Comparison of ENCODE assay signal across 8 cellular contexts in the genomic region with DNA sequence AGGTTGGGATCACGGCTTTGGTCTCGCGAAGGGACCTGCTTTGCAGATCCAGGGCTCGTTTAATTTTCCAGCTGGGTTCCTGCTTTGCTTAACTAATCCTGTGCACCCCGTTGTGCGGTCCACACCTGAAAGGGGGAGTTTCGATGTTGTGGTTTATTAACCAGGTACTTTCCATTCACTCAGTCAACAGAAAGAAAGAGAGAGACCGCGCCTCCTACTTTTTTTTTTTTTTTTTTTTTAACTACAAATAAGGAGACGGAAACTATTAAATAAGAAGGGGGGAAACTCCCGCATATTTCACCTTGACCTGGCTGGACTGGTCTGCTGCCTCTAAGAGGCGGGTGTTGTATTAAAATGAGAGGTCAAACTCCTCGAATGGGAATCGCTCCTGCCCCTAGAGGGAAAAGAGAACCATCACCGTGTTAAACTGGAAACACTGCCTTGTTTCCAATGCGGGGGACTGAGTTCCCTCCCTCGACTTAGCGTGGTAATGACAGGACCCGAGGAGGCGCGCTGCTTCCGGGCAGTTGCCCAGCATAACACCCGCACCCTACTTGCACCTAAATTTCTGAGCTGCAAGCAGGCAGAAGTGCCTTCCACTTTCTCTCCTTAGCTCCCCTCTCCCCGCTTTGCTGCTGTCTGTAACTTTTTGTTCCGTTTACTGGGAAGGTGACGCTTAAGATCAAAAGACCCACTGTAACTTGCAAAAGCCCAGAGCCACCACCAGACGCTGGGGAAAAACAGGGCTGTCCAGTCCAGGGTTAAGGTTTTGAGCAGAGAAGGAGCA. TPM values are rescaled to one million over a fixed set of nuclear protein-coding genes. Genes with fewer than 3 reads are reported as not detected.
DNase-seq lines count a peak whose midpoint lies in the region; ATAC-seq and TF ChIP-seq lines count a peak whose summit lies in the region.

No MANE protein-coding gene starts in this region.

- no peak for DNase-seq in AG09319 (ENCODE audit: extremely low read depth, low read depth)
- DNase-seq in NCI-H1417 treated with DMSO at 0.1 percent for 48 hours (lab: John Stamatoyannopoulos, UW), result peak; percentile 84
- DNase-seq in fibroblast of mammary gland (ENCODE audit: low read depth), result peak; percentile 65
- DNase-seq in aorta, result peak; percentile 70 to 83

- H3K27me3 ChIP-seq in muscle layer of duodenum (ENCODE audit: low read depth, low read length) (no peaks in the 10 kb centered on the region), aorta (ENCODE audit: control insufficient read depth in 1 of 2, insufficient read depth in 2 of 2, low read length in 1 of 2) (no peaks in the 10 kb centered on the region)

- 7 to 8% methylated on average over 27 of the region's 27 CpGs for WGBS in aorta, 2 donors

- TF ChIP-seq CTCF in AG09319 (IDR thresholded peaks at IDR 0.05; ENCODE audit: low read depth, low read length), result peak; percentile 35
- TF ChIP-seq CTCF in WI38 (IDR thresholded peaks at IDR 0.05; ENCODE audit: low read depth, low read length), result no peak
- peak; percentile 45 for TF ChIP-seq CTCF in fibroblast of mammary gland (conservative IDR thresholded peaks at IDR 0.05; ENCODE audit: control insufficient read depth, insufficient read depth, low read depth, low read length)

- peak overlapping the region; percentile 60 for H3K4me3 ChIP-seq in WI38 (ENCODE audit: low read depth, low read length)
- peak overlapping the region; percentile 60 for H3K4me3 ChIP-seq in fibroblast of mammary gland (ENCODE audit: control insufficient read depth, low read depth, low read length)
- peak overlapping the region; percentile 81 to 90 for H3K4me3 ChIP-seq in muscle layer of duodenum (ENCODE audit: low read depth in 1 of 2, low read length in 2 of 2)
- H3K4me3 ChIP-seq in aorta (ENCODE audit: low read length in 2 of 2), result peak overlapping the region; percentile 59 to 83

- no peaks in the 10 kb centered on the region for H3K9me3 ChIP-seq in muscle layer of duodenum (ENCODE audit: control insufficient read depth in 1 of 2, low read length in 2 of 2)
- H3K9me3 ChIP-seq in aorta (ENCODE audit: control insufficient read depth, low read length), result no peaks in the 10 kb centered on the region

- ATAC-seq in GM18499 (IDR thresholded peaks at IDR 0.05; ENCODE audit: insufficient read depth, unreplicated experiment), result peak; percentile 40
- peak; percentile 45 for ATAC-seq in HG02798 (IDR thresholded peaks at IDR 0.05; ENCODE audit: poor library complexity, unreplicated experiment)
- peak; percentile 71 for ATAC-seq in aorta (ENCODE audit: low FRiP score)

- intact Hi-C loops in aorta (cut with DNase I), result loop anchor here in 1 of 2 donors (2.0 kb wide), 1 partner anchor 37 kb away; no protein-coding TSS in a partner anchor

- H3K4me1 ChIP-seq in muscle layer of duodenum (ENCODE audit: control insufficient read depth in 1 of 2, insufficient read depth in 2 of 2, low read length in 2 of 2), result peaks cover 0 to 3% of the 10 kb centered on the region in 2 donors
- H3K4me1 ChIP-seq in aorta (ENCODE audit: control insufficient read depth in 1 of 2, insufficient read depth in 2 of 2, low read length in 2 of 2), result no peaks in the 10 kb centered on the region

- no peaks in the 10 kb centered on the region for H3K36me3 ChIP-seq in muscle layer of duodenum (ENCODE audit: control insufficient read depth in 1 of 2, insufficient read depth in 2 of 2, low read length in 2 of 2)
- H3K36me3 ChIP-seq in aorta (ENCODE audit: control insufficient read depth in 1 of 2, insufficient read depth in 2 of 2, low read length in 1 of 2), result no peaks in the 10 kb centered on the region

- peak overlapping the region; percentile 81 for H3K27ac ChIP-seq in muscle layer of duodenum (ENCODE audit: low read length)
- H3K27ac ChIP-seq in aorta (ENCODE audit: low read depth in 1 of 2, low read length in 2 of 2), result peak overlapping the region; percentile 12 to 97

RNA-seq across cellular contexts. Expression of a gene that starts 1.1 kb away (rescaled TPM):
- total RNA-seq in aorta, result 10 to 100 TPM; 12.0 to 24.7 TPM
- 1 to 10 TPM in 1 of 2 donors, under 1 TPM in 1; 0.63 to 1.1 TPM for polyA plus RNA-seq in aorta
